In genomic region chr10:60032723-60033122, GRCh38 we compare ENCODE assay signal across 1 cellular context.
TF ChIP-seq lines count a peak whose summit lies in the region.

No MANE protein-coding gene starts in this region.

TF ChIP-seq in H1, 55 proteins besides CTCF, POLR2A, EP300 and RAD21 (continued from another document):
- TF ChIP-seq, protein P1, sequence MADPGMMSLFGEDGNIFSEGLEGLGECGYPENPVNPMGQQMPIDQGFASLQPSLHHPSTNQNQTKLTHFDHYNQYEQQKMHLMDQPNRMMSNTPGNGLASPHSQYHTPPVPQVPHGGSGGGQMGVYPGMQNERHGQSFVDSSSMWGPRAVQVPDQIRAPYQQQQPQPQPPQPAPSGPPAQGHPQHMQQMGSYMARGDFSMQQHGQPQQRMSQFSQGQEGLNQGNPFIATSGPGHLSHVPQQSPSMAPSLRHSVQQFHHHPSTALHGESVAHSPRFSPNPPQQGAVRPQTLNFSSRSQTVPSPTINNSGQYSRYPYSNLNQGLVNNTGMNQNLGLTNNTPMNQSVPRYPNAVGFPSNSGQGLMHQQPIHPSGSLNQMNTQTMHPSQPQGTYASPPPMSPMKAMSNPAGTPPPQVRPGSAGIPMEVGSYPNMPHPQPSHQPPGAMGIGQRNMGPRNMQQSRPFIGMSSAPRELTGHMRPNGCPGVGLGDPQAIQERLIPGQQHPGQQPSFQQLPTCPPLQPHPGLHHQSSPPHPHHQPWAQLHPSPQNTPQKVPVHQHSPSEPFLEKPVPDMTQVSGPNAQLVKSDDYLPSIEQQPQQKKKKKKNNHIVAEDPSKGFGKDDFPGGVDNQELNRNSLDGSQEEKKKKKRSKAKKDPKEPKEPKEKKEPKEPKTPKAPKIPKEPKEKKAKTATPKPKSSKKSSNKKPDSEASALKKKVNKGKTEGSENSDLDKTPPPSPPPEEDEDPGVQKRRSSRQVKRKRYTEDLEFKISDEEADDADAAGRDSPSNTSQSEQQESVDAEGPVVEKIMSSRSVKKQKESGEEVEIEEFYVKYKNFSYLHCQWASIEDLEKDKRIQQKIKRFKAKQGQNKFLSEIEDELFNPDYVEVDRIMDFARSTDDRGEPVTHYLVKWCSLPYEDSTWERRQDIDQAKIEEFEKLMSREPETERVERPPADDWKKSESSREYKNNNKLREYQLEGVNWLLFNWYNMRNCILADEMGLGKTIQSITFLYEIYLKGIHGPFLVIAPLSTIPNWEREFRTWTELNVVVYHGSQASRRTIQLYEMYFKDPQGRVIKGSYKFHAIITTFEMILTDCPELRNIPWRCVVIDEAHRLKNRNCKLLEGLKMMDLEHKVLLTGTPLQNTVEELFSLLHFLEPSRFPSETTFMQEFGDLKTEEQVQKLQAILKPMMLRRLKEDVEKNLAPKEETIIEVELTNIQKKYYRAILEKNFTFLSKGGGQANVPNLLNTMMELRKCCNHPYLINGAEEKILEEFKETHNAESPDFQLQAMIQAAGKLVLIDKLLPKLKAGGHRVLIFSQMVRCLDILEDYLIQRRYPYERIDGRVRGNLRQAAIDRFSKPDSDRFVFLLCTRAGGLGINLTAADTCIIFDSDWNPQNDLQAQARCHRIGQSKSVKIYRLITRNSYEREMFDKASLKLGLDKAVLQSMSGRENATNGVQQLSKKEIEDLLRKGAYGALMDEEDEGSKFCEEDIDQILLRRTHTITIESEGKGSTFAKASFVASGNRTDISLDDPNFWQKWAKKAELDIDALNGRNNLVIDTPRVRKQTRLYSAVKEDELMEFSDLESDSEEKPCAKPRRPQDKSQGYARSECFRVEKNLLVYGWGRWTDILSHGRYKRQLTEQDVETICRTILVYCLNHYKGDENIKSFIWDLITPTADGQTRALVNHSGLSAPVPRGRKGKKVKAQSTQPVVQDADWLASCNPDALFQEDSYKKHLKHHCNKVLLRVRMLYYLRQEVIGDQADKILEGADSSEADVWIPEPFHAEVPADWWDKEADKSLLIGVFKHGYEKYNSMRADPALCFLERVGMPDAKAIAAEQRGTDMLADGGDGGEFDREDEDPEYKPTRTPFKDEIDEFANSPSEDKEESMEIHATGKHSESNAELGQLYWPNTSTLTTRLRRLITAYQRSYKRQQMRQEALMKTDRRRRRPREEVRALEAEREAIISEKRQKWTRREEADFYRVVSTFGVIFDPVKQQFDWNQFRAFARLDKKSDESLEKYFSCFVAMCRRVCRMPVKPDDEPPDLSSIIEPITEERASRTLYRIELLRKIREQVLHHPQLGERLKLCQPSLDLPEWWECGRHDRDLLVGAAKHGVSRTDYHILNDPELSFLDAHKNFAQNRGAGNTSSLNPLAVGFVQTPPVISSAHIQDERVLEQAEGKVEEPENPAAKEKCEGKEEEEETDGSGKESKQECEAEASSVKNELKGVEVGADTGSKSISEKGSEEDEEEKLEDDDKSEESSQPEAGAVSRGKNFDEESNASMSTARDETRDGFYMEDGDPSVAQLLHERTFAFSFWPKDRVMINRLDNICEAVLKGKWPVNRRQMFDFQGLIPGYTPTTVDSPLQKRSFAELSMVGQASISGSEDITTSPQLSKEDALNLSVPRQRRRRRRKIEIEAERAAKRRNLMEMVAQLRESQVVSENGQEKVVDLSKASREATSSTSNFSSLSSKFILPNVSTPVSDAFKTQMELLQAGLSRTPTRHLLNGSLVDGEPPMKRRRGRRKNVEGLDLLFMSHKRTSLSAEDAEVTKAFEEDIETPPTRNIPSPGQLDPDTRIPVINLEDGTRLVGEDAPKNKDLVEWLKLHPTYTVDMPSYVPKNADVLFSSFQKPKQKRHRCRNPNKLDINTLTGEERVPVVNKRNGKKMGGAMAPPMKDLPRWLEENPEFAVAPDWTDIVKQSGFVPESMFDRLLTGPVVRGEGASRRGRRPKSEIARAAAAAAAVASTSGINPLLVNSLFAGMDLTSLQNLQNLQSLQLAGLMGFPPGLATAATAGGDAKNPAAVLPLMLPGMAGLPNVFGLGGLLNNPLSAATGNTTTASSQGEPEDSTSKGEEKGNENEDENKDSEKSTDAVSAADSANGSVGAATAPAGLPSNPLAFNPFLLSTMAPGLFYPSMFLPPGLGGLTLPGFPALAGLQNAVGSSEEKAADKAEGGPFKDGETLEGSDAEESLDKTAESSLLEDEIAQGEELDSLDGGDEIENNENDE (IDR thresholded peaks at IDR 0.05; ENCODE audit: insufficient replicate concordance, low read length), result no peak
- TF ChIP-seq CHD2 (IDR thresholded peaks at IDR 0.05; ENCODE audit: low read length) (no peak), KDM4A (IDR thresholded peaks at IDR 0.05; ENCODE audit: low read depth, low read length, severe bottlenecking) (no peak)
TF ChIP-seq in H1: peak in this region for 0.
